In the genomic region with DNA sequence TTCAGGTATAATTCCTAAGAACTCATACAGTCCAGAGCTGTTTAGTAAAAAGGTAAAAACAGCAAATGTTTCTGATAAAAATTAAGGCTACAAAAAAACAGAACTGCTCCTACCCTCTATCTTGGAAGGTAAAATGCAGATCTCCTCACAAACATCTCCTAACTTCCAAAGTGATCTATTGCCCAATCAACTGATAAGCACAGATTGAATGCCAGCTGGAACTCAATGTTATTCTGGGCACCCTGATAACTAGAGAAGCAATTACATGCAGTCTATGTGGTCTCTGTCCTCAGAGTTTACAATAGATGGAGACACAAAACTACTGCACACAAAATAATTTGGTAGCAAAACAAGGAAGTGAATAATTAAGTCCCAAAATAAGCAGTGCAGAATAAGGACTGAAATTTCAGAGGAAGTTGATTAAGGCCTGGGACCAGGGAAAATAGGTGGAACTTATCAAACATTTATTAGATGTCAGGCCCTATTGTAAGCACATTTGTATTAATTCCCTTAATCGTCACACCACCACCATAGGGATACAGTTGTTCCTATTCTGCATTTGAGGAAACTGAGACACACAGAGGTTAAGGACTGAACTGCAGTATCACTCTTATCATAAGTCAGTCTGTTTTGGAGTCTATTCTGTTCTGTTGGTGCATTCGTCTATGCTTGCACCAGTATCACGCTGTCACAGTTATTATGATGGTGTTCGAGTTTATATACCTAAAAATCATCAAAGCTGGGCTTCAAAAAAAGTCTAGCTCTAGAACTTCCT, we compare ENCODE assay signal across 19 cellular contexts.
DNase-seq lines count a peak whose midpoint lies in the region; ATAC-seq and TF ChIP-seq lines count a peak whose summit lies in the region.
"Had no signal": no experiment of that assay in that cellular context is flagged by ENCODE, and none has a peak within 500 bp of the region (broad histone marks: within the 10 kb centered on the region; RNA-seq: fewer than 3 reads in every experiment).

No MANE protein-coding gene starts in this region.

- peak overlapping the region; percentile 70 for H2AFZ ChIP-seq in ACC112 (ENCODE audit: low read length, unreplicated experiment)

- no peaks in the 10 kb centered on the region for H3K4me1 Mint-ChIP-seq in naive thymus-derived CD4-positive, alpha-beta T cell
- H3K4me1 Mint-ChIP-seq: CD8-positive, alpha-beta memory T cell; stimulated activated memory B cell treated with anti-CD40 and anti-IgM and Interleukin-4, amounts not matched to agents 10 μg/mL and 1 μg/mL and 100 μg/mL, for 72 hours had no signal

- H3K79me2 ChIP-seq in ACC112 (ENCODE audit: control insufficient read depth, insufficient read depth, low read length, unreplicated experiment): no peaks in the 10 kb centered on the region

- peak; percentile 53 to 90 (median 71) for ATAC-seq in right lobe of liver
- no peak for ATAC-seq in stimulated activated naive CD8-positive, alpha-beta T cell treated with anti-CD3 and anti-CD28 coated beads, Interleukin-15, Interleukin-2, amounts not matched to agents 100 U/mL and 50 U/mL, for 24 hours
- ATAC-seq in GM21825 (IDR thresholded peaks at IDR 0.05; ENCODE audit: unreplicated experiment): no peak
- no peak for ATAC-seq in naive thymus-derived CD4-positive, alpha-beta T cell
- ATAC-seq: natural killer cell treated with Interleukin-12 subunit alpha and Interleukin-12 subunit beta and Interleukin-15 and Interleukin-18, amount 100 ng/mL, for 72 hours; psoas muscle; stimulated activated memory B cell treated with anti-CD40 and anti-IgM and Interleukin-4, amounts not matched to agents 10 μg/mL and 1 μg/mL and 100 μg/mL, for 72 hours had no signal

- H3K27me3 ChIP-seq in ACC112 (ENCODE audit: insufficient read depth, low read length) (no peaks in the 10 kb centered on the region), HUES48 (ENCODE audit: control insufficient read depth, insufficient read depth, low read length) (no peaks in the 10 kb centered on the region), adipocyte (replicated peaks; ENCODE audit: control insufficient read depth, insufficient read depth, low read length) (no peaks in the 10 kb centered on the region), right lobe of liver (no peaks in the 10 kb centered on the region)
- H3K27me3 ChIP-seq in naive thymus-derived CD4-positive, alpha-beta T cell (ENCODE audit: control insufficient read depth in 2 of 2, insufficient read depth in 2 of 2, low read length in 2 of 2): no peaks in the 10 kb centered on the region
- H3K27me3 ChIP-seq: upper lobe of left lung had no signal

- peaks cover 0 to 7% (median 0%) of the 10 kb centered on the region in 11 donors for H3K9me3 Mint-ChIP-seq in naive thymus-derived CD4-positive, alpha-beta T cell

- H3K9me3 ChIP-seq in HUES48 (ENCODE audit: control insufficient read depth, insufficient read depth, low read length): no peaks in the 10 kb centered on the region
- no peaks in the 10 kb centered on the region for H3K9me3 ChIP-seq in adipocyte (ENCODE audit: control insufficient read depth, low read length)
- H3K9me3 ChIP-seq in right lobe of liver: no peaks in the 10 kb centered on the region
- H3K9me3 ChIP-seq in naive thymus-derived CD4-positive, alpha-beta T cell (ENCODE audit: control insufficient read depth in 2 of 3, low read length in 3 of 3): no peaks in the 10 kb centered on the region
- H3K9me3 ChIP-seq: psoas muscle, upper lobe of left lung had no signal

- peaks cover 0 to 8% (median 0%) of the 10 kb centered on the region in 5 donors for H3K27me3 Mint-ChIP-seq in naive thymus-derived CD4-positive, alpha-beta T cell
- H3K27me3 Mint-ChIP-seq: natural killer cell treated with Interleukin-12 subunit alpha and Interleukin-12 subunit beta and Interleukin-15 and Interleukin-18, amount 100 ng/mL, for 72 hours; stimulated activated memory B cell treated with anti-CD40 and anti-IgM and Interleukin-4, amounts not matched to agents 10 μg/mL and 1 μg/mL and 100 μg/mL, for 72 hours had no signal

- H3K27ac ChIP-seq in ACC112 (ENCODE audit: low read depth, low read length) (peak overlapping the region; percentile 98), HUES48 (ENCODE audit: low read depth, low read length) (peak overlapping the region; percentile 74), right lobe of liver (no peak overlapping the region)
- no peak overlapping the region for H3K27ac ChIP-seq in naive thymus-derived CD4-positive, alpha-beta T cell (ENCODE audit: low read depth, low read length)
- H3K27ac ChIP-seq: dorsolateral prefrontal cortex, psoas muscle, upper lobe of left lung had no signal

- H3K27ac Mint-ChIP-seq in naive thymus-derived CD4-positive, alpha-beta T cell: no peak overlapping the region
- H3K27ac Mint-ChIP-seq: natural killer cell treated with Interleukin-12 subunit alpha and Interleukin-12 subunit beta and Interleukin-15 and Interleukin-18, amount 100 ng/mL, for 72 hours; stimulated activated memory B cell treated with anti-CD40 and anti-IgM and Interleukin-4, amounts not matched to agents 10 μg/mL and 1 μg/mL and 100 μg/mL, for 72 hours had no signal

- H3K9ac ChIP-seq in HUES48 (ENCODE audit: low read depth, low read length): no peak overlapping the region
- H3K9ac ChIP-seq in adipocyte (ENCODE audit: low read length): peak overlapping the region; percentile 9

- no peak overlapping the region for H3K4me3 Mint-ChIP-seq in naive thymus-derived CD4-positive, alpha-beta T cell
- H3K4me3 Mint-ChIP-seq: CD8-positive, alpha-beta memory T cell; natural killer cell treated with Interleukin-12 subunit alpha and Interleukin-12 subunit beta and Interleukin-15 and Interleukin-18, amount 100 ng/mL, for 72 hours; stimulated activated memory B cell treated with anti-CD40 and anti-IgM and Interleukin-4, amounts not matched to agents 10 μg/mL and 1 μg/mL and 100 μg/mL, for 72 hours had no signal

- intact Hi-C loops in right lobe of liver (cut with DNase I): no loop called here
- intact Hi-C loops in naive thymus-derived CD4-positive, alpha-beta T cell (cut with micrococcal nuclease): no loop called here

- TF ChIP-seq POLR2A in right lobe of liver (IDR thresholded peaks at IDR 0.05): no peak

- H3K36me3 Mint-ChIP-seq in naive thymus-derived CD4-positive, alpha-beta T cell: peaks cover 0 to 4% (median 0%) of the 10 kb centered on the region in 5 donors
- H3K36me3 Mint-ChIP-seq: CD8-positive, alpha-beta memory T cell; natural killer cell treated with Interleukin-12 subunit alpha and Interleukin-12 subunit beta and Interleukin-15 and Interleukin-18, amount 100 ng/mL, for 72 hours; stimulated activated memory B cell treated with anti-CD40 and anti-IgM and Interleukin-4, amounts not matched to agents 10 μg/mL and 1 μg/mL and 100 μg/mL, for 72 hours had no signal

- CTCF ChIA-PET in naive thymus-derived CD4-positive, alpha-beta T cell (lab: Charles Lee): no interaction called here

- H3K4me1 ChIP-seq in ACC112 (ENCODE audit: control insufficient read depth, insufficient read depth, low read length, unreplicated experiment) (peaks cover 31% of the 10 kb centered on the region), HUES48 (ENCODE audit: control insufficient read depth, insufficient read depth, low read length) (peaks cover 25% of the 10 kb centered on the region), adipocyte (ENCODE audit: control insufficient read depth, insufficient read depth, low read length) (peaks cover 42% of the 10 kb centered on the region), right lobe of liver (peaks cover 0 to 6% (median 0%) of the 10 kb centered on the region in 4 donors)
- H3K4me1 ChIP-seq in naive thymus-derived CD4-positive, alpha-beta T cell (ENCODE audit: control insufficient read depth in 2 of 2, insufficient read depth in 2 of 2, low read length in 2 of 2): no peaks in the 10 kb centered on the region
- H3K4me1 ChIP-seq: psoas muscle had no signal

- no peak for DNase-seq in adipocyte (ENCODE audit: low read depth)
- DNase-seq in right lobe of liver: no peak
- DNase-seq in stimulated activated naive CD8-positive, alpha-beta T cell treated with anti-CD3 and anti-CD28 coated beads, Interleukin-15, Interleukin-2, amounts not matched to agents 100 U/mL and 50 U/mL, for 24 hours: no peak
- no peak for DNase-seq in NCI-H1105 treated with DMSO at 0.1 percent for 48 hours (lab: John Stamatoyannopoulos, UW)
- DNase-seq in naive thymus-derived CD4-positive, alpha-beta T cell: no peak
- DNase-seq: activated naive CD4-positive, alpha-beta T cell treated with anti-CD3 and anti-CD28 coated beads, Interleukin-2, amount 50 U/mL, for 16 hours; CD8-positive, alpha-beta memory T cell; DMS79 treated with DMSO at 0.1 percent for 48 hours; dorsolateral prefrontal cortex; MM.1S; NCI-H187 treated with DMSO at 0.1 percent for 48 hours; psoas muscle; upper lobe of left lung had no signal

- H3K36me3 ChIP-seq in ACC112 (ENCODE audit: insufficient read depth, low read length): no peaks in the 10 kb centered on the region
- H3K36me3 ChIP-seq in HUES48 (ENCODE audit: control insufficient read depth, insufficient read depth, low read length): no peaks in the 10 kb centered on the region
- no peaks in the 10 kb centered on the region for H3K36me3 ChIP-seq in adipocyte (ENCODE audit: control insufficient read depth, insufficient read depth, low read length, severe bottlenecking)
- no peaks in the 10 kb centered on the region for H3K36me3 ChIP-seq in right lobe of liver
- H3K36me3 ChIP-seq in naive thymus-derived CD4-positive, alpha-beta T cell (ENCODE audit: control insufficient read depth in 2 of 3, insufficient read depth in 3 of 3, low read length in 3 of 3): no peaks in the 10 kb centered on the region
- H3K36me3 ChIP-seq: upper lobe of left lung had no signal

- TF ChIP-seq CTCF in right lobe of liver (IDR thresholded peaks at IDR 0.05): no peak

- WGBS in right lobe of liver (ENCODE audit: insufficient coverage, low coverage, low lambda C conversion rate, missing lambda C conversion rate): 65% methylated on average over 4 of the region's 4 CpGs

- H3K4me3 ChIP-seq in ACC112 (ENCODE audit: low read depth, low read length) (no peak overlapping the region), HUES48 (ENCODE audit: low read depth, low read length) (no peak overlapping the region), adipocyte (ENCODE audit: low read length) (no peak overlapping the region), right lobe of liver (no peak overlapping the region)
- no peak overlapping the region for H3K4me3 ChIP-seq in naive thymus-derived CD4-positive, alpha-beta T cell (ENCODE audit: low read length)
- H3K4me3 ChIP-seq: dorsolateral prefrontal cortex, lung, psoas muscle, upper lobe of left lung had no signal

- POLR2A ChIA-PET in naive thymus-derived CD4-positive, alpha-beta T cell (lab: Charles Lee): no interaction called here

Comparison
In these comparisons a context has a peak if more than half of its experiments do, and no peak if none do; other contexts are left out.
1. H3K27ac ChIP-seq: peak in ACC112 (single experiment) and HUES48 (single experiment); none in right lobe of liver (0 of 3) and naive thymus-derived CD4-positive, alpha-beta T cell (single experiment).
2. ATAC-seq: peak in right lobe of liver (4 of 4); none in stimulated activated naive CD8-positive, alpha-beta T cell treated with anti-CD3 and anti-CD28 coated beads, Interleukin-15, Interleukin-2, amounts not matched to agents 100 U/mL and 50 U/mL, for 24 hours (single experiment), GM21825 (single experiment) and naive thymus-derived CD4-positive, alpha-beta T cell (single experiment).